20 cellular contexts compared by ENCODE assay signal in the genomic region with DNA sequence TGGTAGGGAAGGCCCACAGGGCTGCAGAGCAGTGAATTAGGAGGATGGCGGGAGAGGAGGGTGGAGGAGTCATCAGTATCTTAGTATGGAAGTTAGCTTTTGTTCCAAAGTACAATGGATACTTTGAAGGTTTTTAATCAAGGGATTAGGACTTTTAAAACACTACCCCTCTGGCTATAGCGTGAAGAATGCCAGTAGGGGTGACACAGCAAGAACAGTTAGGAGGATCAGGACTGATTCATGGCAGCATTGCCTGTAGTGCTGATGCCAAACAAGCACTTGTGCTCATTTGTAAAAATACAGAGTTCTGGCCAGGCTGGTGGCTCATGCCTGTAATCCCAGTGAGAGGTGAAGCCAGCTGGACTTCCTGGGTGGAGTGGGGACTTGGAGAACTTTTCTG. TPM values are rescaled to one million over a fixed set of nuclear protein-coding genes. Genes with fewer than 3 reads are reported as not detected.
"Had no signal": no experiment of that assay in that cellular context is flagged by ENCODE, and none has a peak within 500 bp of the region (broad histone marks: within the 10 kb centered on the region; RNA-seq: fewer than 3 reads in every experiment).

No MANE protein-coding gene starts in this region.

- H3K27ac ChIP-seq: brain microvascular endothelial cell, neutrophil, parathyroid adenoma, thyroid gland had no signal

- H3K4me3 Mint-ChIP-seq: activated CD4-positive, alpha-beta memory T cell treated with anti-CD3 and anti-CD28 coated beads, Interleukin-2, amount 10 ng/mL, durations not matched to agents 7 days and 5 days; activated T-cell treated with anti-CD3 and anti-CD28 coated beads, Interleukin-2, amount 50 U/mL, for 24 hours; memory B cell; naive thymus-derived CD4-positive, alpha-beta T cell; T-helper 2 cell treated with Interferon-gamma antibody and Interleukin-4, amounts not matched to agents 5 μg/mL and 100 μg/mL, for 36 hours; WTC11 had no signal

- H3K4me1 ChIP-seq: parathyroid adenoma, thyroid gland had no signal

- H3K9me3 ChIP-seq: neutrophil, thyroid gland had no signal

- H3K36me3 Mint-ChIP-seq: memory B cell; naive thymus-derived CD4-positive, alpha-beta T cell had no signal

- DNase-seq: activated CD4-positive, alpha-beta memory T cell treated with anti-CD3 and anti-CD28 coated beads, Interleukin-2, amount 10 ng/mL, durations not matched to agents 7 days and 5 days; activated CD4-positive, alpha-beta T cell treated with anti-CD3 and anti-CD28 coated beads for 4 hours; activated naive CD4-positive, alpha-beta T cell treated with Interleukin-2 at 50 U/mL for 16 hours; activated T-cell treated with anti-CD3 and anti-CD28 coated beads, Interleukin-2, amount 50 U/mL, for 24 hours; anterior cingulate cortex; brain microvascular endothelial cell; central memory CD4-positive, alpha-beta T cell; naive thymus-derived CD4-positive, alpha-beta T cell; stimulated activated CD4-positive, alpha-beta T cell treated with anti-CD3 and anti-CD28 coated beads, Interleukin-12 subunit alpha, Interleukin-12 subunit beta, amount 100 ng/mL, for 4 hours; stimulated activated CD4-positive, alpha-beta T cell treated with anti-CD3 and anti-CD28 coated beads, Interleukin-1b, Interleukin-23, amount 100 ng/mL, for 48 hours; stimulated activated CD8-positive, alpha-beta memory T cell treated with anti-CD3 and anti-CD28 coated beads, Interleukin-4, amount 100 ng/mL, for 48 hours; stimulated activated naive CD4-positive, alpha-beta T cell; SW 1271; thyroid gland had no signal

- H3K27me3 ChIP-seq: brain microvascular endothelial cell, neutrophil, thyroid gland had no signal

- H3K36me3 ChIP-seq: brain microvascular endothelial cell, neutrophil, thyroid gland had no signal

- H2AFZ ChIP-seq: parathyroid adenoma had no signal

- H3K9me3 Mint-ChIP-seq: activated CD4-positive, alpha-beta memory T cell treated with anti-CD3 and anti-CD28 coated beads, Interleukin-2, amount 10 ng/mL, durations not matched to agents 7 days and 5 days; activated T-cell treated with anti-CD3 and anti-CD28 coated beads, Interleukin-2, amount 50 U/mL, for 24 hours; activated T-helper 2 cell treated with anti-CD3 and anti-CD28 coated beads, Interferon-gamma antibody, Interleukin-2, Interleukin-4, amounts not matched to agents 10 μg/mL and 5 μg/mL and 100 μg/mL, durations not matched to agents 14 hours and 24 hours and 36 hours; memory B cell; naive thymus-derived CD4-positive, alpha-beta T cell; T-helper 2 cell treated with Interferon-gamma antibody and Interleukin-4, amounts not matched to agents 5 μg/mL and 100 μg/mL, for 36 hours had no signal

- H3K9ac ChIP-seq: parathyroid adenoma had no signal

- H3K4me3 ChIP-seq: thyroid gland had no signal

- H3K79me2 ChIP-seq: parathyroid adenoma had no signal

- ATAC-seq: naive thymus-derived CD4-positive, alpha-beta T cell; WTC11 had no signal

- H3K4me1 Mint-ChIP-seq: activated CD4-positive, alpha-beta memory T cell treated with anti-CD3 and anti-CD28 coated beads, Interleukin-2, amount 10 ng/mL, durations not matched to agents 7 days and 5 days; memory B cell had no signal

- H3K27ac Mint-ChIP-seq: activated CD4-positive, alpha-beta memory T cell treated with anti-CD3 and anti-CD28 coated beads, Interleukin-2, amount 10 ng/mL, durations not matched to agents 7 days and 5 days; activated T-cell treated with anti-CD3 and anti-CD28 coated beads, Interleukin-2, amount 50 U/mL, for 24 hours; activated T-helper 2 cell treated with anti-CD3 and anti-CD28 coated beads, Interferon-gamma antibody, Interleukin-2, Interleukin-4, amounts not matched to agents 10 μg/mL and 5 μg/mL and 100 μg/mL, durations not matched to agents 14 hours and 24 hours and 36 hours; memory B cell; naive thymus-derived CD4-positive, alpha-beta T cell; T-helper 2 cell treated with Interferon-gamma antibody and Interleukin-4, amounts not matched to agents 5 μg/mL and 100 μg/mL, for 36 hours; WTC11 had no signal

RNA-seq across cellular contexts. Expression of a gene that starts 46.2 kb away (rescaled TPM):
- polyA plus RNA-seq: naive thymus-derived CD4-positive, alpha-beta T cell had no signal
